In genomic region chr9:121182976-121183375, GRCh38 we compare ENCODE assay signal across 13 cellular contexts. TPM values are rescaled to one million over a fixed set of nuclear protein-coding genes. Genes with fewer than 3 reads are reported as not detected.
DNase-seq lines count a peak whose midpoint lies in the region; ATAC-seq and TF ChIP-seq lines count a peak whose summit lies in the region.
"Had no signal": no experiment of that assay in that cellular context is flagged by ENCODE, and none has a peak within 500 bp of the region (broad histone marks: within the 10 kb centered on the region; RNA-seq: fewer than 3 reads in every experiment).

No MANE protein-coding gene starts in this region.

- H4K20me1 ChIP-seq in hepatocyte (ENCODE audit: insufficient read depth, poor library complexity, severe bottlenecking): peaks cover 37% of the 10 kb centered on the region

- no peak for TF ChIP-seq CTCF in hepatocyte (IDR thresholded peaks at IDR 0.05; ENCODE audit: poor library complexity)

- no peaks in the 10 kb centered on the region for H3K9me3 ChIP-seq in hepatocyte (ENCODE audit: low read depth)

- H3K27ac ChIP-seq in hepatocyte: peak overlapping the region; percentile 53
- H3K27ac ChIP-seq: epithelial cell of prostate had no signal

- H3K4me2 ChIP-seq in hepatocyte: no peak overlapping the region

- H2AFZ ChIP-seq in hepatocyte: no peak overlapping the region

- H3K4me3 ChIP-seq in hepatocyte: no peak overlapping the region
- H3K4me3 ChIP-seq: lung had no signal

- H3K9me3 Mint-ChIP-seq in activated naive CD4-positive, alpha-beta T cell treated with anti-CD3 and anti-CD28 coated beads, Interleukin-2, amount 10 ng/mL, durations not matched to agents 7 days and 5 days: no peaks in the 10 kb centered on the region
- H3K9me3 Mint-ChIP-seq in activated naive CD4-positive, alpha-beta T cell treated with anti-CD3 and anti-CD28 coated beads, Interleukin-2, amount 50 U/mL, for 72 hours: no peaks in the 10 kb centered on the region
- no peaks in the 10 kb centered on the region for H3K9me3 Mint-ChIP-seq in stimulated activated naive B cell treated with anti-CD40 and anti-IgM and Interleukin-4, amounts not matched to agents 10 μg/mL and 1 μg/mL and 100 μg/mL, for 72 hours
- H3K9me3 Mint-ChIP-seq: T-helper 2 cell treated with Interferon-gamma antibody and Interleukin-4, amounts not matched to agents 5 μg/mL and 100 μg/mL, for 36 hours had no signal

- H3K4me1 ChIP-seq in hepatocyte (ENCODE audit: insufficient read depth): peaks cover 38% of the 10 kb centered on the region

- H3K9me2 ChIP-seq in hepatocyte (replicated peaks; ENCODE audit: insufficient read depth): no peaks in the 10 kb centered on the region

- H3K27ac Mint-ChIP-seq in activated naive CD4-positive, alpha-beta T cell treated with anti-CD3 and anti-CD28 coated beads, Interleukin-2, amount 10 ng/mL, durations not matched to agents 7 days and 5 days: peak overlapping the region; percentile 75
- peak overlapping the region in 1 of 2 donors; percentile 85 for H3K27ac Mint-ChIP-seq in activated naive CD4-positive, alpha-beta T cell treated with anti-CD3 and anti-CD28 coated beads, Interleukin-2, amount 50 U/mL, for 72 hours
- peak overlapping the region; percentile 89 for H3K27ac Mint-ChIP-seq in stimulated activated naive B cell treated with anti-CD40 and anti-IgM and Interleukin-4, amounts not matched to agents 10 μg/mL and 1 μg/mL and 100 μg/mL, for 72 hours
- H3K27ac Mint-ChIP-seq: T-helper 2 cell treated with Interferon-gamma antibody and Interleukin-4, amounts not matched to agents 5 μg/mL and 100 μg/mL, for 36 hours had no signal

- DNase-seq in activated naive CD4-positive, alpha-beta T cell treated with anti-CD3 and anti-CD28 coated beads, Interleukin-2, amount 10 ng/mL, durations not matched to agents 7 days and 5 days: no peak
- DNase-seq in activated naive CD4-positive, alpha-beta T cell treated with anti-CD3 and anti-CD28 coated beads, Interleukin-2, amount 50 U/mL, for 72 hours (ENCODE audit: low spot score in 2 of 2): no peak
- DNase-seq in OCI-M1 (lab: John Stamatoyannopoulos, UW) (peak; percentile 35), hepatocyte (ENCODE audit: low spot score) (no peak), NCI-H2029 (lab: John Stamatoyannopoulos, UW) (no peak), NCI-H526 (lab: John Stamatoyannopoulos, UW) (no peak), cortex of kidney (lab: John Stamatoyannopoulos, UW) (no peak)
- DNase-seq in stimulated activated naive B cell treated with anti-CD40 and anti-IgM and Interleukin-4, amounts not matched to agents 10 μg/mL and 1 μg/mL and 100 μg/mL, for 72 hours: no peak
- DNase-seq: NCI-H2081; stimulated activated naive CD4-positive, alpha-beta T cell treated with Interleukin-2 at 50 U/mL for 16 hours had no signal

- no peak overlapping the region for H3K4me3 Mint-ChIP-seq in activated naive CD4-positive, alpha-beta T cell treated with anti-CD3 and anti-CD28 coated beads, Interleukin-2, amount 10 ng/mL, durations not matched to agents 7 days and 5 days
- H3K4me3 Mint-ChIP-seq in stimulated activated naive B cell treated with anti-CD40 and anti-IgM and Interleukin-4, amounts not matched to agents 10 μg/mL and 1 μg/mL and 100 μg/mL, for 72 hours: peak overlapping the region; percentile 45 to 66
- H3K4me3 Mint-ChIP-seq: T-helper 2 cell treated with Interferon-gamma antibody and Interleukin-4, amounts not matched to agents 5 μg/mL and 100 μg/mL, for 36 hours had no signal

- H3K36me3 ChIP-seq in hepatocyte (replicated peaks; ENCODE audit: insufficient read depth, low read depth): no peaks in the 10 kb centered on the region

- H3K79me2 ChIP-seq in hepatocyte: peaks cover 76% of the 10 kb centered on the region

- CTCF ChIA-PET in activated naive CD4-positive, alpha-beta T cell treated with anti-CD3 and anti-CD28 coated beads, Interleukin-2, amount 10 ng/mL, durations not matched to agents 7 days and 5 days (lab: Charles Lee): interaction anchor here (1.8 kb wide), 1 partner anchor 14 kb away, joined by 5 read pairs; no protein-coding TSS in a partner anchor

- H3K36me3 Mint-ChIP-seq in activated naive CD4-positive, alpha-beta T cell treated with anti-CD3 and anti-CD28 coated beads, Interleukin-2, amount 10 ng/mL, durations not matched to agents 7 days and 5 days: peaks cover 57% of the 10 kb centered on the region
- H3K36me3 Mint-ChIP-seq in activated naive CD4-positive, alpha-beta T cell treated with anti-CD3 and anti-CD28 coated beads, Interleukin-2, amount 50 U/mL, for 72 hours: peaks cover 0 to 52% of the 10 kb centered on the region in 2 donors
- H3K36me3 Mint-ChIP-seq in stimulated activated naive B cell treated with anti-CD40 and anti-IgM and Interleukin-4, amounts not matched to agents 10 μg/mL and 1 μg/mL and 100 μg/mL, for 72 hours: peaks cover 28 to 52% of the 10 kb centered on the region in 2 donors

- ATAC-seq in activated naive CD4-positive, alpha-beta T cell treated with anti-CD3 and anti-CD28 coated beads, Interleukin-2, amount 50 U/mL, for 72 hours: no peak
- ATAC-seq in stimulated activated naive B cell treated with anti-CD40 and anti-IgM and Interleukin-4, amounts not matched to agents 10 μg/mL and 1 μg/mL and 100 μg/mL, for 72 hours (replicated peaks): peak in 1 of 2 donors; percentile 38

- H3K4me1 Mint-ChIP-seq in activated naive CD4-positive, alpha-beta T cell treated with anti-CD3 and anti-CD28 coated beads, Interleukin-2, amount 10 ng/mL, durations not matched to agents 7 days and 5 days: peaks cover 20% of the 10 kb centered on the region
- H3K4me1 Mint-ChIP-seq in stimulated activated naive B cell treated with anti-CD40 and anti-IgM and Interleukin-4, amounts not matched to agents 10 μg/mL and 1 μg/mL and 100 μg/mL, for 72 hours: peaks cover 33 to 39% of the 10 kb centered on the region in 2 donors

- no peaks in the 10 kb centered on the region for H3K27me3 ChIP-seq in hepatocyte

- H3K27me3 Mint-ChIP-seq in activated naive CD4-positive, alpha-beta T cell treated with anti-CD3 and anti-CD28 coated beads, Interleukin-2, amount 10 ng/mL, durations not matched to agents 7 days and 5 days: no peaks in the 10 kb centered on the region
- H3K27me3 Mint-ChIP-seq in stimulated activated naive B cell treated with anti-CD40 and anti-IgM and Interleukin-4, amounts not matched to agents 10 μg/mL and 1 μg/mL and 100 μg/mL, for 72 hours: no peaks in the 10 kb centered on the region

RNA-seq across cellular contexts. Expression of gene RAB14, which starts 18.7 kb away (rescaled TPM):
- 10 to 100 TPM; 53.2 to 68.4 TPM for total RNA-seq in activated naive CD4-positive, alpha-beta T cell treated with anti-CD3 and anti-CD28 coated beads, Interleukin-2, amount 50 U/mL, for 72 hours
- total RNA-seq in hepatocyte: 58.7 and 59.0 TPM in 2 replicates
- polyA plus RNA-seq in hepatocyte: 54.8 and 61.9 TPM in 2 replicates
